ENCODE assay signal across 1 cellular context in genomic region chrX:30283456-30284200, GRCh38.
TF ChIP-seq lines count a peak whose summit lies in the region.

No MANE protein-coding gene starts in this region.

TF ChIP-seq in SK-N-SH treated with all-trans-retinoic acid at 6 μM for 48 hours, 23 proteins besides CTCF, POLR2A, EP300 and RAD21:
- peak; percentile 56; the same call in 1 of the 2 replicates for TF ChIP-seq TOX (CRISPR knock-in tag; IDR thresholded peaks at IDR 0.05; ENCODE audit: borderline replicate concordance)
- no peak for TF ChIP-seq ZNF70 (CRISPR knock-in tag; IDR thresholded peaks at IDR 0.05)
- TF ChIP-seq POU6F1 (CRISPR knock-in tag; IDR thresholded peaks at IDR 0.05; ENCODE audit: borderline replicate concordance, low read depth): 0 out of 2 replicates have a peak, but pooled peaks have one; percentile 25
- TF ChIP-seq CSRNP3 (CRISPR knock-in tag; IDR thresholded peaks at IDR 0.05): no peak
- no peak for TF ChIP-seq ISL1 (CRISPR knock-in tag; IDR thresholded peaks at IDR 0.05)
TF ChIP-seq in SK-N-SH treated with all-trans-retinoic acid at 6 μM for 48 hours: peak in this region for 2.
